ENCODE assay signal across 24 cellular contexts in genomic region chr16:27620533-27620932, GRCh38.
"Had no signal": no experiment of that assay in that cellular context is flagged by ENCODE, and none has a peak within 500 bp of the region (broad histone marks: within the 10 kb centered on the region; RNA-seq: fewer than 3 reads in every experiment).

No MANE protein-coding gene starts in this region.

- DNase-seq: activated CD4-positive, alpha-beta memory T cell treated with anti-CD3 and anti-CD28 coated beads, Interleukin-2, amount 10 ng/mL, durations not matched to agents 7 days and 5 days; activated CD4-positive, alpha-beta T cell treated with anti-CD3 and anti-CD28 coated beads for 36 hours; activated CD4-positive, alpha-beta T cell treated with anti-CD3 and anti-CD28 coated beads, Interleukin-2, amount 50 U/mL, for 1 hour; activated gamma-delta T cell treated with Interleukin-2 at 50 U/mL for 16 hours; activated naive CD4-positive, alpha-beta T cell treated with anti-CD3 and anti-CD28 coated beads, Interleukin-2, amount 10 ng/mL, durations not matched to agents 7 days and 5 days; activated naive CD8-positive, alpha-beta T cell treated with anti-CD3 and anti-CD28 coated beads for 36 hours; activated T-cell treated with anti-CD3 and anti-CD28 coated beads, Interleukin-2, amount 50 U/mL, for 72 hours; brain microvascular endothelial cell; cerebellar nuclear complex; KG1; NCI-H1048; NCI-H1930; NCI-H2107; NCI-H2227 treated with DMSO at 0.1 percent for 48 hours; NCI-H446 treated with DMSO at 0.1 percent for 48 hours; NCI-H524 treated with DMSO at 0.1 percent for 48 hours; NCI-H774; PC-3; SHP77 treated with DMSO at 0.1 percent for 48 hours; T-helper 17 cell; T-helper 9 cell had no signal

- H3K9me3 Mint-ChIP-seq: activated CD4-positive, alpha-beta memory T cell treated with anti-CD3 and anti-CD28 coated beads, Interleukin-2, amount 10 ng/mL, durations not matched to agents 7 days and 5 days; activated T-cell treated with anti-CD3 and anti-CD28 coated beads, Interleukin-2, amount 50 U/mL, for 72 hours; IgD-negative memory B cell had no signal

- H3K27ac Mint-ChIP-seq: activated CD4-positive, alpha-beta memory T cell treated with anti-CD3 and anti-CD28 coated beads, Interleukin-2, amount 10 ng/mL, durations not matched to agents 7 days and 5 days; activated CD4-positive, alpha-beta T cell treated with anti-CD3 and anti-CD28 coated beads for 36 hours; activated naive CD4-positive, alpha-beta T cell treated with anti-CD3 and anti-CD28 coated beads, Interleukin-2, amount 10 ng/mL, durations not matched to agents 7 days and 5 days; activated naive CD8-positive, alpha-beta T cell treated with anti-CD3 and anti-CD28 coated beads for 36 hours; activated T-cell treated with anti-CD3 and anti-CD28 coated beads, Interleukin-2, amount 50 U/mL, for 72 hours; activated T-helper 2 cell treated with anti-CD3 and anti-CD28 coated beads, Interferon-gamma antibody, Interleukin-2, Interleukin-4, amounts not matched to agents 10 μg/mL and 5 μg/mL and 100 μg/mL, durations not matched to agents 14 hours and 24 hours and 36 hours; T-helper 17 cell had no signal

- ATAC-seq: activated CD4-positive, alpha-beta T cell treated with anti-CD3 and anti-CD28 coated beads for 36 hours; activated T-cell treated with anti-CD3 and anti-CD28 coated beads, Interleukin-2, amount 50 U/mL, for 72 hours; PC-3; T-helper 17 cell had no signal

- H3K4me1 Mint-ChIP-seq: activated CD4-positive, alpha-beta memory T cell treated with anti-CD3 and anti-CD28 coated beads, Interleukin-2, amount 10 ng/mL, durations not matched to agents 7 days and 5 days; activated CD4-positive, alpha-beta T cell treated with anti-CD3 and anti-CD28 coated beads for 36 hours; activated naive CD4-positive, alpha-beta T cell treated with anti-CD3 and anti-CD28 coated beads, Interleukin-2, amount 10 ng/mL, durations not matched to agents 7 days and 5 days; activated naive CD8-positive, alpha-beta T cell treated with anti-CD3 and anti-CD28 coated beads for 36 hours had no signal

- H3K27ac ChIP-seq: brain microvascular endothelial cell, VCaP had no signal

- H3K27me3 Mint-ChIP-seq: activated CD4-positive, alpha-beta memory T cell treated with anti-CD3 and anti-CD28 coated beads, Interleukin-2, amount 10 ng/mL, durations not matched to agents 7 days and 5 days; activated CD4-positive, alpha-beta T cell treated with anti-CD3 and anti-CD28 coated beads for 36 hours; activated naive CD4-positive, alpha-beta T cell treated with anti-CD3 and anti-CD28 coated beads, Interleukin-2, amount 10 ng/mL, durations not matched to agents 7 days and 5 days; activated naive CD8-positive, alpha-beta T cell treated with anti-CD3 and anti-CD28 coated beads for 36 hours; IgD-negative memory B cell; T-helper 17 cell had no signal

- H3K4me3 Mint-ChIP-seq: activated CD4-positive, alpha-beta memory T cell treated with anti-CD3 and anti-CD28 coated beads, Interleukin-2, amount 10 ng/mL, durations not matched to agents 7 days and 5 days; activated CD4-positive, alpha-beta T cell treated with anti-CD3 and anti-CD28 coated beads for 36 hours; activated naive CD4-positive, alpha-beta T cell treated with anti-CD3 and anti-CD28 coated beads, Interleukin-2, amount 10 ng/mL, durations not matched to agents 7 days and 5 days; activated naive CD8-positive, alpha-beta T cell treated with anti-CD3 and anti-CD28 coated beads for 36 hours; activated T-cell treated with anti-CD3 and anti-CD28 coated beads, Interleukin-2, amount 50 U/mL, for 72 hours; IgD-negative memory B cell; T-helper 17 cell had no signal

- H3K27me3 ChIP-seq: brain microvascular endothelial cell had no signal

- H3K36me3 ChIP-seq: brain microvascular endothelial cell had no signal
